ENCODE assay signal across 10 cellular contexts in the genomic region with DNA sequence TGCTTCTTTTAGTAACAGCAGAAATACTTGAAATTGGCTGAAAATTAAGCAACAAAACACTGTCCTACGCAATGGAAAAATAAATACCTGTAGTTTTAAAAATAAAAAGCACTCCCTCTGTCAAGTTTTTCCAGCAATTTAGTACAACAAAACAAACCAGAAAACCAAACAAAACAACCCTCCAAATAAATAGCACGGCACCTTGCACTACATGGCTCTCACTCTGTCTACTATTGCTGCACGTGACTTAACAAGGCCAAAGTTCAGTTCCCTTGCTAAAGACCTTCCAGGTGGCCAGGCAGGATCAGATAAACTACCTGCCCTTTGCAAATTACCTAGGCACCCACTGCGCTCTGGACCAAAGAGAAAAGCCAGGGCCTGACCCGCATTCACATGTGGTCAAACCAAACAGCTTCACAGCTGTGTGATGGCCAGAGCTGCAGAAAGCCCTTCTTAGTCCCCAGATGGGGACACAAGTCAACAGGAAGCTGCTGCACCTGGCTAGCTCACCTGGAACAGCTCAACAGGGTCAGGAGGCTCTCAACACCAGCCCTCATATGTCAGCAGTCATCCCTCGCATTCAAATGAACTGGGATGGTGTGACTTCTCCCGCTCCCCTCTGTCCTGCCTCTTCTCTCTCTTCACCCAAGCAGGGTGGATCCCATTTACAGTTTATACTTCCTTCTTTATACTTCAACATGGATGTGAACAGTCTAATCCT.
DNase-seq lines count a peak whose midpoint lies in the region; ATAC-seq and TF ChIP-seq lines count a peak whose summit lies in the region.
"Had no signal": no experiment of that assay in that cellular context is flagged by ENCODE, and none has a peak within 500 bp of the region (broad histone marks: within the 10 kb centered on the region; RNA-seq: fewer than 3 reads in every experiment).

No MANE protein-coding gene starts in this region.

- intact Hi-C loops in activated T-helper 1 cell treated with anti-CD3 and anti-CD28 coated beads, Interleukin-12 subunit alpha, Interleukin-12 subunit beta, Interleukin-2, Interleukin-4 antibody, amounts not matched to agents 30 ng/mL and 10 ng/mL and 1 ng/mL, durations not matched to agents 14 hours and 24 hours and 36 hours (cut with micrococcal nuclease), result no loop called here

- H3K4me1 ChIP-seq in muscle layer of duodenum (ENCODE audit: control insufficient read depth in 1 of 2, insufficient read depth in 2 of 2, low read length in 2 of 2), result peaks cover 10 to 19% of the 10 kb centered on the region in 2 donors

- H3K9me3 ChIP-seq in muscle layer of duodenum (ENCODE audit: control insufficient read depth in 1 of 2, low read length in 2 of 2), result no peaks in the 10 kb centered on the region

- H3K4me3 Mint-ChIP-seq in activated T-helper 1 cell treated with anti-CD3 and anti-CD28 coated beads, Interleukin-12 subunit alpha, Interleukin-12 subunit beta, Interleukin-2, Interleukin-4 antibody, amounts not matched to agents 30 ng/mL and 10 ng/mL and 1 ng/mL, durations not matched to agents 14 hours and 24 hours and 36 hours, result no peak overlapping the region

- peaks cover 5 to 13% of the 10 kb centered on the region in 2 donors for H3K36me3 ChIP-seq in muscle layer of duodenum (ENCODE audit: control insufficient read depth in 1 of 2, insufficient read depth in 2 of 2, low read length in 2 of 2)

- no peak for TF ChIP-seq CTCF in 22Rv1 (IDR thresholded peaks at IDR 0.05)
- TF ChIP-seq CTCF in HL-60 (IDR thresholded peaks at IDR 0.05; ENCODE audit: insufficient read depth, low read length), result no peak

- H3K4me3 ChIP-seq in HL-60 (replicated peaks; ENCODE audit: insufficient read depth, low read length) (no peak overlapping the region), muscle layer of duodenum (ENCODE audit: low read depth in 1 of 2, low read length in 2 of 2) (no peak overlapping the region)

- H3K4me1 Mint-ChIP-seq in activated T-helper 1 cell treated with anti-CD3 and anti-CD28 coated beads, Interleukin-12 subunit alpha, Interleukin-12 subunit beta, Interleukin-2, Interleukin-4 antibody, amounts not matched to agents 30 ng/mL and 10 ng/mL and 1 ng/mL, durations not matched to agents 14 hours and 24 hours and 36 hours (ENCODE audit: low read depth), result peaks cover 93% of the 10 kb centered on the region

- ATAC-seq in HG03469 (IDR thresholded peaks at IDR 0.05; ENCODE audit: unreplicated experiment), result no peak

- no peak for DNase-seq in HL-60 (ENCODE audit: low read depth in 1 of 2, low spot score in 1 of 2)
- no peak for DNase-seq in activated T-helper 1 cell treated with anti-CD3 and anti-CD28 coated beads, Interleukin-12 subunit alpha, Interleukin-12 subunit beta, Interleukin-2, Interleukin-4 antibody, amounts not matched to agents 30 ng/mL and 10 ng/mL and 1 ng/mL, durations not matched to agents 14 hours and 24 hours and 36 hours (ENCODE audit: low spot score)
- no peak for DNase-seq in GM19240 (ENCODE audit: insufficient read length, low spot score)
- DNase-seq in KG1 (lab: John Stamatoyannopoulos, UW), result no peak
- no peak for DNase-seq in epidermal melanocyte (ENCODE audit: insufficient read length, low spot score)
- DNase-seq: nucleus accumbens had no signal

- no peaks in the 10 kb centered on the region for H3K27me3 Mint-ChIP-seq in activated T-helper 1 cell treated with anti-CD3 and anti-CD28 coated beads, Interleukin-12 subunit alpha, Interleukin-12 subunit beta, Interleukin-2, Interleukin-4 antibody, amounts not matched to agents 30 ng/mL and 10 ng/mL and 1 ng/mL, durations not matched to agents 14 hours and 24 hours and 36 hours (ENCODE audit: insufficient read depth)

- H3K27ac Mint-ChIP-seq in activated T-helper 1 cell treated with anti-CD3 and anti-CD28 coated beads, Interleukin-12 subunit alpha, Interleukin-12 subunit beta, Interleukin-2, Interleukin-4 antibody, amounts not matched to agents 30 ng/mL and 10 ng/mL and 1 ng/mL, durations not matched to agents 14 hours and 24 hours and 36 hours, result peak overlapping the region; percentile 55

- H3K27ac ChIP-seq in 22Rv1 (peak overlapping the region; percentile 69), HL-60 (replicated peaks) (peak overlapping the region; percentile 61), muscle layer of duodenum (ENCODE audit: low read length) (peak overlapping the region; percentile 46)
- H3K27ac ChIP-seq: C4-2B had no signal

- peaks cover 18% of the 10 kb centered on the region for H3K36me3 Mint-ChIP-seq in activated T-helper 1 cell treated with anti-CD3 and anti-CD28 coated beads, Interleukin-12 subunit alpha, Interleukin-12 subunit beta, Interleukin-2, Interleukin-4 antibody, amounts not matched to agents 30 ng/mL and 10 ng/mL and 1 ng/mL, durations not matched to agents 14 hours and 24 hours and 36 hours (ENCODE audit: low read depth)

- no peaks in the 10 kb centered on the region for H3K9me3 Mint-ChIP-seq in activated T-helper 1 cell treated with anti-CD3 and anti-CD28 coated beads, Interleukin-12 subunit alpha, Interleukin-12 subunit beta, Interleukin-2, Interleukin-4 antibody, amounts not matched to agents 30 ng/mL and 10 ng/mL and 1 ng/mL, durations not matched to agents 14 hours and 24 hours and 36 hours

- H3K27me3 ChIP-seq in HL-60 (ENCODE audit: insufficient read depth, poor library complexity, severe bottlenecking) (no peaks in the 10 kb centered on the region), muscle layer of duodenum (ENCODE audit: low read depth, low read length) (no peaks in the 10 kb centered on the region)
